8 cellular contexts compared by ENCODE assay signal in the genomic region with DNA sequence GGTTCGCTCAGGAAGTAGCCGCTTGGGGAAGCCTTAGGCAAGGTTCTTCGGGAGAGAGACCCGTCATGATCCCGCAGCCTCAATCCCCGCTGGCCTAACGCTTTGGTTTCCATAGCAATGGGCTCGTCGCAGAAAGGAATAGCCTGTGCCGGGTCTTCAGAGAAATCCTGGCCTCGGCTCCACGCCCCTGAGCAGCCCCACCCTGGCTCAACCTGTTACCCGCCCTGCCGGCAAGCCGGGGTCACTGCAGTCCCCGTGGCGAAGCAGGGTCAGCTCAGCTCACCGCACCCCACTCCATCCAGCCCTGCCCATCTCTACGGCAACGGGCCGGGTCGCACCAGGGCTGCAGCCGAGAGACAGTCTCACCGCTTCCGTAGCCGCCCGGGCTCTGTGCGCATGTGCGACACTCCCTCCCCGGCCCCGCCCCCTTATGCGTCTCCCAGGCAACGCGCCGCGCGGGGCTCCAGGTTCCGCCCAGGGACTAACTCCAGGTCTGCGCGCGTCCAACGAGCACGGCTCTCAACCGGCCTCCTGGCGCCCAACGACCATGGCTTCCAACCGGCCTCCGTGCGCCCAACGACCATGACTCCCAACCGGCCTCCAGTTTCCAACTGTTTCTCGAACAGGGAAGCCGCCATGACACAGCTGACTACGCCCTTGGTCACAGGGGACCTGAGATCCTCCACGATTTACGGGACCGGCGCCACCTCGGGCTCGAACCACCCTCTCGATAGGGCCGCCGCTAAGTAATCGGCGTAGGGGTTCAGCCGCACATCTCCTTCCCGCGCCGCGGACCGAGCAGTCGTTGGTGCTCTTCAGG. TPM values are rescaled to one million over a fixed set of nuclear protein-coding genes. Genes with fewer than 3 reads are reported as not detected.
DNase-seq lines count a peak whose midpoint lies in the region; ATAC-seq and TF ChIP-seq lines count a peak whose summit lies in the region.

A gene (minus strand): TSS at position 390 of the 820 bp plus-strand sequence. CDS start 3,872 bp downstream, outside the sequence.

- H3K4me1 ChIP-seq in adrenal gland (replicated peaks in 1 of 2) (peaks cover 0 to 4% of the 10 kb centered on the region in 2 donors), heart left ventricle (peaks cover 0 to 19% (median 11%) of the 10 kb centered on the region in 12 donors)

- WGBS in adrenal gland, 4 donors, result 0 to 1% (median 0%) methylated on average over 5 to 72 of the region's 72 CpGs
- WGBS in heart left ventricle, 4 donors, result 0 to 1% (median 1%) methylated on average over 53 to 72 of the region's 72 CpGs

- CTCF ChIA-PET in T-cell (lab: Charles Lee), result interaction anchor here in 1 of 2 donors (0.6 to 0.8 kb wide), 2 partner anchors 33 to 308 kb away, joined by 3 to 4 read pairs; no protein-coding TSS in a partner anchor

- POLR2A ChIA-PET in T-cell (lab: Charles Lee), result no interaction called here

- ATAC-seq in HG02763 (IDR thresholded peaks at IDR 0.05; ENCODE audit: unreplicated experiment) (peak; percentile 88), T-cell (replicated peaks in 1 of 4) (peak; percentile 93 to 96 (median 95)), heart left ventricle (peak; percentile 97 to 100 (median 99))

- peaks cover 26 to 34% (median 29%) of the 10 kb centered on the region in 3 donors for H3K4me1 Mint-ChIP-seq in T-cell
- peaks cover 8% of the 10 kb centered on the region for H3K4me1 Mint-ChIP-seq in type B pancreatic cell (ENCODE audit: unreplicated experiment)

- intact Hi-C loops in adrenal gland (cut with DNase I) (no loop called here), heart left ventricle (cut with DNase I) (loop anchor here in 3 of 10 donors (2.0 kb wide), 1 partner anchor 33 kb away; a partner anchor contains a TSS)

- peak within 1 kb of the TSS; percentile 85 for H3K4me3 ChIP-seq in GM12875 (ENCODE audit: low read depth, low read length)
- H3K4me3 ChIP-seq in adrenal gland, result peak within 1 kb of the TSS; percentile 27 to 69 (median 37)
- H3K4me3 ChIP-seq in heart left ventricle, result peak within 1 kb of the TSS; percentile 48 to 87 (median 76)

- H3K4me3 Mint-ChIP-seq in T-cell, result peak within 1 kb of the TSS; percentile 83 to 97 (median 94)
- peak within 1 kb of the TSS; percentile 96 for H3K4me3 Mint-ChIP-seq in type B pancreatic cell

- DNase-seq in NCI-H1436 (lab: John Stamatoyannopoulos, UW), result peak; percentile 89
- peak; percentile 78 to 98 (median 89) for DNase-seq in T-cell
- peak; percentile 90 to 97 (median 95) for DNase-seq in adrenal gland
- DNase-seq in heart left ventricle, result peak; percentile 92 to 98 (median 94)
- DNase-seq in pons (ENCODE audit: low spot score), result peak; percentile 83
- peak; percentile 97 for DNase-seq in type B pancreatic cell (ENCODE audit: extremely low spot score, unreplicated experiment)

- H3K9me3 Mint-ChIP-seq in T-cell (no peaks in the 10 kb centered on the region), type B pancreatic cell (no peaks in the 10 kb centered on the region)

- H3K9me3 ChIP-seq in adrenal gland (replicated peaks in 1 of 3), result no peaks in the 10 kb centered on the region
- no peaks in the 10 kb centered on the region for H3K9me3 ChIP-seq in heart left ventricle

- H3K27ac ChIP-seq in adrenal gland (peak within 1 kb of the TSS in 2 of 5 donors; percentile 28 to 45), heart left ventricle (peak within 1 kb of the TSS in 10 of 12 donors; percentile 9 to 71 (median 53))

- H3K36me3 Mint-ChIP-seq in T-cell (peaks cover 15% of the 10 kb centered on the region), type B pancreatic cell (peaks cover 7% of the 10 kb centered on the region)

- peak; percentile 33; the same call in 1 of the 2 replicates for TF ChIP-seq CTCF in GM12875 (IDR thresholded peaks at IDR 0.05; ENCODE audit: borderline replicate concordance, insufficient read depth, low read depth, low read length)
- peak in 5 of 6 experiments; percentile 15 to 53 (median 28) for TF ChIP-seq CTCF in adrenal gland (IDR thresholded peaks at IDR 0.05)
- TF ChIP-seq CTCF in heart left ventricle (IDR thresholded peaks at IDR 0.05), result peak in 10 of 12 donors; percentile 17 to 53 (median 35)
- TF ChIP-seq CTCF in type B pancreatic cell (conservative IDR thresholded peaks at IDR 0.05), result peak; percentile 72

- H3K27me3 Mint-ChIP-seq in T-cell, result no peaks in the 10 kb centered on the region
- H3K27me3 Mint-ChIP-seq in type B pancreatic cell, result peaks cover 11% of the 10 kb centered on the region

- peaks cover 0 to 15% of the 10 kb centered on the region in 2 donors for H3K36me3 ChIP-seq in adrenal gland (replicated peaks in 1 of 2)
- H3K36me3 ChIP-seq in heart left ventricle, result peaks cover 0 to 18% (median 9%) of the 10 kb centered on the region in 9 donors

- H3K27ac Mint-ChIP-seq in T-cell (peak within 1 kb of the TSS; percentile 83 to 89), type B pancreatic cell (peak within 1 kb of the TSS; percentile 85)

- peak in 1 of 2 donors; percentile 60 for TF ChIP-seq POLR2A in adrenal gland (IDR thresholded peaks at IDR 0.05)
- TF ChIP-seq POLR2A in heart left ventricle (IDR thresholded peaks at IDR 0.05), result peak in 1 of 2 donors; percentile 72

- H3K27me3 ChIP-seq in adrenal gland (no peaks in the 10 kb centered on the region), heart left ventricle (no peaks in the 10 kb centered on the region)

RNA-seq across cellular contexts. Expression of the gene that starts here (rescaled TPM):
- total RNA-seq in T-cell (10 to 100 TPM in 3 of 5 donors, 1 to 10 TPM in 2; 9.4 to 19.4 (median 18.8) TPM), adrenal gland (1 to 10 TPM; 3.9 to 8.9 (median 6.7) TPM), heart left ventricle (1 to 10 TPM; 1.8 to 6.1 (median 3.1) TPM), type B pancreatic cell (ENCODE audit: low replicate concordance) (12.4 and 13.8 TPM in 2 replicates)
- polyA plus RNA-seq in adrenal gland (1 to 10 TPM; 1.4 to 5.0 (median 3.8) TPM), heart left ventricle (1 to 10 TPM; 1.6 to 3.2 TPM)
